1 cellular context compared by ENCODE assay signal in the genomic region with DNA sequence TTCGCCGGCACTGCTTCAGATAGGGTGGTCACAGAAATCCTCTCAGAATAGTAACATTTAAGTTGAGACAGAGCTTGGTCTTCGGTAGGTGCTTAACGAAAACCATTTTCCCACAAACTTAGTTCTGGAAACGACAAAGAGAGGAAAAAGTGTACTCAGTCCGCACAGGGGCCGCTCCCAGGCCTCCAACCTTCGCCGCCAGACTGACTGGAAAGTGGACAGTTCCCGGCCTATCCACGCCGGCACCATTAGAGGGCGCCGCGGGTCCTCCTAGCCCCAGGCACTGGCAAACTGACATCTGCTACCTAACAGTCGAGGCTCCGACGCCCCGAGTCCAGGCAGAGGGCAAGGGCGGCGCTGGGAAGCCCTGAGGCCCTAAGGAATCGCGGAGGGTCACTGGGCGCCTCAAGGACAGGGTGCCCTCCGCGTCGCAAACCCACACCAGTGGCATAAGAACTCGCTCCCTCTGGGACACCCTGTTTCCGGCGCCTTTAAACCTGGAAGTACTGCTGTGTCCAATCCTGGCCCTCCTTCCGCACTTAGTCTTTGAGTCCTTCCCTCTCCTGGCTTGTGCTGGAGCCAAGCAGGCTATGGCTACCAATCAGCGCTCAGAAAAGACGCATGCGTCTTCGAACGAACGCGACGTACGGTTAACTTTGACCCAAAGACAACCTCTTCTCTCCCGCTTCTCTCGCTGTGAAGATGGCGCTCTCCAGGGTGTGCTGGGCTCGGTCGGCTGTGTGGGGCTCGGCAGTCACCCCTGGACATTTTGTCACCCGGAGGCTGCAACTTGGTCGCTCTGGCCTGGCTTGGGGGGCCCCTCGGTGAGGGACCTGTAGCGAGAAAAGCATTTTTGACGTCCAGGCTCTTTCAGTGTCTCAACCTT.
TF ChIP-seq lines count a peak whose summit lies in the region.

Gene LETMD1 (plus strand): TSS at position 673 of the 886 bp plus-strand sequence. CDS start 30 bp downstream, at position 703.

TF ChIP-seq in K562, 482 proteins besides CTCF, POLR2A, EP300 and RAD21 (continued from another document and continues in another):
- TF ChIP-seq, protein P1, sequence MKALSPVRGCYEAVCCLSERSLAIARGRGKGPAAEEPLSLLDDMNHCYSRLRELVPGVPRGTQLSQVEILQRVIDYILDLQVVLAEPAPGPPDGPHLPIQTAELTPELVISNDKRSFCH (CRISPR knock-in tag; IDR thresholded peaks at IDR 0.05), result no peak
- TF ChIP-seq, protein P1 (tag; IDR thresholded peaks at IDR 0.05), result 0 out of 2 replicates have a peak, but pooled peaks have one; percentile 23
- TF ChIP-seq FOS (IDR thresholded peaks at IDR 0.05; ENCODE audit: extremely low read depth, insufficient read length), result peak; percentile 61
- TF ChIP-seq, protein P2, sequence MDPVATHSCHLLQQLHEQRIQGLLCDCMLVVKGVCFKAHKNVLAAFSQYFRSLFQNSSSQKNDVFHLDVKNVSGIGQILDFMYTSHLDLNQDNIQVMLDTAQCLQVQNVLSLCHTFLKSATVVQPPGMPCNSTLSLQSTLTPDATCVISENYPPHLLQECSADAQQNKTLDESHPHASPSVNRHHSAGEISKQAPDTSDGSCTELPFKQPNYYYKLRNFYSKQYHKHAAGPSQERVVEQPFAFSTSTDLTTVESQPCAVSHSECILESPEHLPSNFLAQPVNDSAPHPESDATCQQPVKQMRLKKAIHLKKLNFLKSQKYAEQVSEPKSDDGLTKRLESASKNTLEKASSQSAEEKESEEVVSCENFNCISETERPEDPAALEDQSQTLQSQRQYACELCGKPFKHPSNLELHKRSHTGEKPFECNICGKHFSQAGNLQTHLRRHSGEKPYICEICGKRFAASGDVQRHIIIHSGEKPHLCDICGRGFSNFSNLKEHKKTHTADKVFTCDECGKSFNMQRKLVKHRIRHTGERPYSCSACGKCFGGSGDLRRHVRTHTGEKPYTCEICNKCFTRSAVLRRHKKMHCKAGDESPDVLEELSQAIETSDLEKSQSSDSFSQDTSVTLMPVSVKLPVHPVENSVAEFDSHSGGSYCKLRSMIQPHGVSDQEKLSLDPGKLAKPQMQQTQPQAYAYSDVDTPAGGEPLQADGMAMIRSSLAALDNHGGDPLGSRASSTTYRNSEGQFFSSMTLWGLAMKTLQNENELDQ (CRISPR knock-in tag; IDR thresholded peaks at IDR 0.05; ENCODE audit: borderline replicate concordance), result no peak
- no peak for TF ChIP-seq CEBPG (CRISPR knock-in tag; IDR thresholded peaks at IDR 0.05)
- TF ChIP-seq CEBPG (tag; conservative IDR thresholded peaks at IDR 0.05 in 1 of 2, IDR thresholded peaks at IDR 0.05 in 1 of 2), result no peak
- no peak for TF ChIP-seq WHSC1 (IDR thresholded peaks at IDR 0.05; ENCODE audit: low read length)
- TF ChIP-seq STAG1 (CRISPR knock-in tag; IDR thresholded peaks at IDR 0.05; ENCODE audit: borderline replicate concordance), result peak; percentile 65; the same call in 1 of the 2 replicates
- TF ChIP-seq ZBTB17 (CRISPR knock-in tag; IDR thresholded peaks at IDR 0.05), result peak; percentile 44; the same call in 1 of the 2 replicates
- no peak for TF ChIP-seq BCL6 (CRISPR knock-in tag; IDR thresholded peaks at IDR 0.05)
- TF ChIP-seq CTBP1 (IDR thresholded peaks at IDR 0.05; ENCODE audit: borderline replicate concordance), result peak; percentile 85; the same call in 1 of the 2 replicates
- TF ChIP-seq TAF9B (IDR thresholded peaks at IDR 0.05; ENCODE audit: partially characterized antibody), result peak; percentile 84
- TF ChIP-seq, protein P3, sequence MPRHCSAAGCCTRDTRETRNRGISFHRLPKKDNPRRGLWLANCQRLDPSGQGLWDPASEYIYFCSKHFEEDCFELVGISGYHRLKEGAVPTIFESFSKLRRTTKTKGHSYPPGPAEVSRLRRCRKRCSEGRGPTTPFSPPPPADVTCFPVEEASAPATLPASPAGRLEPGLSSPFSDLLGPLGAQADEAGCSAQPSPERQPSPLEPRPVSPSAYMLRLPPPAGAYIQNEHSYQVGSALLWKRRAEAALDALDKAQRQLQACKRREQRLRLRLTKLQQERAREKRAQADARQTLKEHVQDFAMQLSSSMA (CRISPR knock-in tag; IDR thresholded peaks at IDR 0.05), result no peak
- no peak for TF ChIP-seq PTBP1 (IDR thresholded peaks at IDR 0.05; ENCODE audit: low read depth, low read length)
- TF ChIP-seq TSC22D4 (tag; IDR thresholded peaks at IDR 0.05), result no peak
- no peak for TF ChIP-seq ZNF76 (CRISPR knock-in tag; IDR thresholded peaks at IDR 0.05; ENCODE audit: borderline replicate concordance)
- TF ChIP-seq, protein P4, sequence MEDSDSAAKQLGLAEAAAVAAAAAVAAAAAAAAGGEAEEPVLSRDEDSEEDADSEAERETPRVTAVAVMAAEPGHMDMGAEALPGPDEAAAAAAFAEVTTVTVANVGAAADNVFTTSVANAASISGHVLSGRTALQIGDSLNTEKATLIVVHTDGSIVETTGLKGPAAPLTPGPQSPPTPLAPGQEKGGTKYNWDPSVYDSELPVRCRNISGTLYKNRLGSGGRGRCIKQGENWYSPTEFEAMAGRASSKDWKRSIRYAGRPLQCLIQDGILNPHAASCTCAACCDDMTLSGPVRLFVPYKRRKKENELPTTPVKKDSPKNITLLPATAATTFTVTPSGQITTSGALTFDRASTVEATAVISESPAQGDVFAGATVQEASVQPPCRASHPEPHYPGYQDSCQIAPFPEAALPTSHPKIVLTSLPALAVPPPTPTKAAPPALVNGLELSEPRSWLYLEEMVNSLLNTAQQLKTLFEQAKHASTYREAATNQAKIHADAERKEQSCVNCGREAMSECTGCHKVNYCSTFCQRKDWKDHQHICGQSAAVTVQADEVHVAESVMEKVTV (CRISPR knock-in tag; IDR thresholded peaks at IDR 0.05), result peak; percentile 68
- no peak for TF ChIP-seq ZNF507 (tag; conservative IDR thresholded peaks at IDR 0.05)
- peak in 1 of 2 experiments; percentile 53; a peak in 1 of 3 replicates for TF ChIP-seq CBX3 (IDR thresholded peaks at IDR 0.05; ENCODE audit: borderline replicate concordance in 1 of 2, low read length in 2 of 2)
- no peak for TF ChIP-seq ZNF695 (CRISPR knock-in tag; IDR thresholded peaks at IDR 0.05)
- TF ChIP-seq, protein P5, sequence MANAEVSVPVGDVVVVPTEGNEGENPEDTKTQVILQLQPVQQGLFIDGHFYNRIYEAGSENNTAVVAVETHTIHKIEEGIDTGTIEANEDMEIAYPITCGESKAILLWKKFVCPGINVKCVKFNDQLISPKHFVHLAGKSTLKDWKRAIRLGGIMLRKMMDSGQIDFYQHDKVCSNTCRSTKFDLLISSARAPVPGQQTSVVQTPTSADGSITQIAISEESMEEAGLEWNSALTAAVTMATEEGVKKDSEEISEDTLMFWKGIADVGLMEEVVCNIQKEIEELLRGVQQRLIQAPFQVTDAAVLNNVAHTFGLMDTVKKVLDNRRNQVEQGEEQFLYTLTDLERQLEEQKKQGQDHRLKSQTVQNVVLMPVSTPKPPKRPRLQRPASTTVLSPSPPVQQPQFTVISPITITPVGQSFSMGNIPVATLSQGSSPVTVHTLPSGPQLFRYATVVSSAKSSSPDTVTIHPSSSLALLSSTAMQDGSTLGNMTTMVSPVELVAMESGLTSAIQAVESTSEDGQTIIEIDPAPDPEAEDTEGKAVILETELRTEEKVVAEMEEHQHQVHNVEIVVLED (CRISPR knock-in tag; IDR thresholded peaks at IDR 0.05), result peak; percentile 54
- peak; percentile 91 for TF ChIP-seq NR2C2 (CRISPR knock-in tag; IDR thresholded peaks at IDR 0.05)
- peak; percentile 99 for TF ChIP-seq NR2C2 (tag; IDR thresholded peaks at IDR 0.05)
- no peak for TF ChIP-seq U2AF1 (optimal IDR thresholded peaks at IDR 0.05; ENCODE audit: low read depth, low read length)
- TF ChIP-seq BCOR (IDR thresholded peaks at IDR 0.05), result no peak
- TF ChIP-seq, protein P6, sequence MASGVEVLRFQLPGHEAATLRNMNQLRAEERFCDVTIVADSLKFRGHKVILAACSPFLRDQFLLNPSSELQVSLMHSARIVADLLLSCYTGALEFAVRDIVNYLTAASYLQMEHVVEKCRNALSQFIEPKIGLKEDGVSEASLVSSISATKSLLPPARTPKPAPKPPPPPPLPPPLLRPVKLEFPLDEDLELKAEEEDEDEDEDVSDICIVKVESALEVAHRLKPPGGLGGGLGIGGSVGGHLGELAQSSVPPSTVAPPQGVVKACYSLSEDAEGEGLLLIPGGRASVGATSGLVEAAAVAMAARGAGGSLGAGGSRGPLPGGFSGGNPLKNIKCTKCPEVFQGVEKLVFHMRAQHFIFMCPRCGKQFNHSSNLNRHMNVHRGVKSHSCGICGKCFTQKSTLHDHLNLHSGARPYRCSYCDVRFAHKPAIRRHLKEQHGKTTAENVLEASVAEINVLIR (CRISPR knock-in tag; IDR thresholded peaks at IDR 0.05), result 0 out of 2 replicates have a peak, but pooled peaks have one; percentile 35
- TF ChIP-seq CSDE1 (IDR thresholded peaks at IDR 0.05), result no peak
- TF ChIP-seq THRA (IDR thresholded peaks at IDR 0.05), result no peak
- no peak for TF ChIP-seq ZNF133 (CRISPR knock-in tag; IDR thresholded peaks at IDR 0.05)
- TF ChIP-seq HNRNPK (IDR thresholded peaks at IDR 0.05; ENCODE audit: low read depth, low read length, poor library complexity, severe bottlenecking), result no peak
- TF ChIP-seq ZNF280B (CRISPR knock-in tag; IDR thresholded peaks at IDR 0.05), result no peak
- TF ChIP-seq NELFE (IDR thresholded peaks at IDR 0.05; ENCODE audit: insufficient read depth, insufficient read length), result no peak
- TF ChIP-seq, protein P7, sequence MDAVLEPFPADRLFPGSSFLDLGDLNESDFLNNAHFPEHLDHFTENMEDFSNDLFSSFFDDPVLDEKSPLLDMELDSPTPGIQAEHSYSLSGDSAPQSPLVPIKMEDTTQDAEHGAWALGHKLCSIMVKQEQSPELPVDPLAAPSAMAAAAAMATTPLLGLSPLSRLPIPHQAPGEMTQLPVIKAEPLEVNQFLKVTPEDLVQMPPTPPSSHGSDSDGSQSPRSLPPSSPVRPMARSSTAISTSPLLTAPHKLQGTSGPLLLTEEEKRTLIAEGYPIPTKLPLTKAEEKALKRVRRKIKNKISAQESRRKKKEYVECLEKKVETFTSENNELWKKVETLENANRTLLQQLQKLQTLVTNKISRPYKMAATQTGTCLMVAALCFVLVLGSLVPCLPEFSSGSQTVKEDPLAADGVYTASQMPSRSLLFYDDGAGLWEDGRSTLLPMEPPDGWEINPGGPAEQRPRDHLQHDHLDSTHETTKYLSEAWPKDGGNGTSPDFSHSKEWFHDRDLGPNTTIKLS (IDR thresholded peaks at IDR 0.05; ENCODE audit: borderline replicate concordance, low read depth), result peak; percentile 57; the same call in 1 of the 2 replicates
- no peak for TF ChIP-seq ZNF551 (CRISPR knock-in tag; IDR thresholded peaks at IDR 0.05)
- TF ChIP-seq RBFOX2 (IDR thresholded peaks at IDR 0.05; ENCODE audit: low read depth, low read length), result peak; percentile 96
- TF ChIP-seq JUND (IDR thresholded peaks at IDR 0.05; ENCODE audit: borderline replicate concordance, low read depth, low read length), result peak; percentile 28
- no peak; the same call in 2 of the 3 replicates for TF ChIP-seq JUND (tag; IDR thresholded peaks at IDR 0.05; ENCODE audit: borderline replicate concordance, low read depth, low read length)
- no peak for TF ChIP-seq ZNF740 (CRISPR knock-in tag; IDR thresholded peaks at IDR 0.05)
- no peak for TF ChIP-seq ZNF740 (tag; IDR thresholded peaks at IDR 0.05)
- TF ChIP-seq TRIM24 (IDR thresholded peaks at IDR 0.05), result 0 out of 4 replicates have a peak, but pooled peaks of 1 of the 2 experiments have one; percentile 11
- no peak for TF ChIP-seq ZNF121 (CRISPR knock-in tag; conservative IDR thresholded peaks at IDR 0.05)
- no peak for TF ChIP-seq BACH1 (tag; IDR thresholded peaks at IDR 0.05)
- 0 out of 2 replicates have a peak, but pooled peaks have one; percentile 4 for TF ChIP-seq ZNF12 (CRISPR knock-in tag; IDR thresholded peaks at IDR 0.05)
- TF ChIP-seq FOXP1 (CRISPR knock-in tag; IDR thresholded peaks at IDR 0.05), result peak; percentile 86
- TF ChIP-seq TCFL5 (CRISPR knock-in tag; conservative IDR thresholded peaks at IDR 0.05), result no peak
- TF ChIP-seq TGIF2 (CRISPR knock-in tag; IDR thresholded peaks at IDR 0.05), result no peak
- TF ChIP-seq, protein P8, sequence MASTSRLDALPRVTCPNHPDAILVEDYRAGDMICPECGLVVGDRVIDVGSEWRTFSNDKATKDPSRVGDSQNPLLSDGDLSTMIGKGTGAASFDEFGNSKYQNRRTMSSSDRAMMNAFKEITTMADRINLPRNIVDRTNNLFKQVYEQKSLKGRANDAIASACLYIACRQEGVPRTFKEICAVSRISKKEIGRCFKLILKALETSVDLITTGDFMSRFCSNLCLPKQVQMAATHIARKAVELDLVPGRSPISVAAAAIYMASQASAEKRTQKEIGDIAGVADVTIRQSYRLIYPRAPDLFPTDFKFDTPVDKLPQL (IDR thresholded peaks at IDR 0.05; ENCODE audit: extremely low read depth, insufficient read length), result peak; percentile 46
- TF ChIP-seq MECOM (CRISPR knock-in tag; IDR thresholded peaks at IDR 0.05), result no peak
- no peak for TF ChIP-seq PHB2 (IDR thresholded peaks at IDR 0.05; ENCODE audit: low read depth)
- no peak for TF ChIP-seq MCM7 (IDR thresholded peaks at IDR 0.05)
- TF ChIP-seq NONO (IDR thresholded peaks at IDR 0.05; ENCODE audit: low read depth in 2 of 2, low read length in 1 of 2), result peak in 1 of 2 experiments; percentile 77; a peak in 1 of 4 replicates
- TF ChIP-seq ZNF766 (CRISPR knock-in tag; conservative IDR thresholded peaks at IDR 0.05), result peak; percentile 70
